ENCODE assay signal across 1 cellular context in genomic region chr1:113072757-113073456, GRCh38.
TF ChIP-seq lines count a peak whose summit lies in the region.

TSS of gene LRIG2 (plus strand) at chr1:113073198. CDS start at chr1:113073407, 209 bp downstream.

TF ChIP-seq in K562, 482 proteins besides CTCF, POLR2A, EP300 and RAD21 (continued from another document and continues in another):
- peak; percentile 11; the same call in 1 of the 2 replicates for TF ChIP-seq MTA3 (IDR thresholded peaks at IDR 0.05; ENCODE audit: borderline replicate concordance)
- no peak for TF ChIP-seq ELF2 (CRISPR knock-in tag; IDR thresholded peaks at IDR 0.05)
- TF ChIP-seq HMG20B (CRISPR knock-in tag; IDR thresholded peaks at IDR 0.05) = no peak
- peak; percentile 62 for TF ChIP-seq HMGN3 (IDR thresholded peaks at IDR 0.05; ENCODE audit: borderline replicate concordance, extremely low read depth, insufficient read length, low read depth, low read length)
- peak; percentile 44 for TF ChIP-seq SP2 (IDR thresholded peaks at IDR 0.05; ENCODE audit: extremely low read depth, low read depth, low read length, poor library complexity, severe bottlenecking)
- TF ChIP-seq CTCFL (IDR thresholded peaks at IDR 0.05; ENCODE audit: borderline replicate concordance, insufficient read depth, low read depth, low read length, poor library complexity, severe bottlenecking) = peak; percentile 96
- TF ChIP-seq GATA2 (CRISPR knock-in tag; IDR thresholded peaks at IDR 0.05) = no peak
- TF ChIP-seq PCBP1 (IDR thresholded peaks at IDR 0.05; ENCODE audit: low read depth, low read length, poor library complexity, severe bottlenecking) = no peak
- peak; percentile 88; the same call in 1 of the 2 replicates for TF ChIP-seq DNMT1 (IDR thresholded peaks at IDR 0.05)
- TF ChIP-seq POLR2B (IDR thresholded peaks at IDR 0.05; ENCODE audit: low read depth, partially characterized antibody) = peak; percentile 95
- peak; percentile 74; the same call in 1 of the 2 replicates for TF ChIP-seq ERF (CRISPR knock-in tag; IDR thresholded peaks at IDR 0.05)
- TF ChIP-seq ARID4B (CRISPR knock-in tag; IDR thresholded peaks at IDR 0.05) = peak; percentile 84
- no peak for TF ChIP-seq XRCC4 (IDR thresholded peaks at IDR 0.05; ENCODE audit: extremely low read depth, insufficient read depth, insufficient read length)
- TF ChIP-seq ETS1 (conservative IDR thresholded peaks at IDR 0.05; ENCODE audit: control insufficient read depth, low read depth, low read length) = no peak; the same call in 1 of the 2 replicates
- peak; percentile 49; the same call in 1 of the 2 replicates for TF ChIP-seq RREB1 (CRISPR knock-in tag; IDR thresholded peaks at IDR 0.05)
- 0 out of 2 replicates have a peak, but pooled peaks have one; percentile 19 for TF ChIP-seq ZC3H8 (IDR thresholded peaks at IDR 0.05)
- TF ChIP-seq CTBP1 (IDR thresholded peaks at IDR 0.05; ENCODE audit: borderline replicate concordance) = peak; percentile 42
- peak; percentile 58 for TF ChIP-seq E2F1 (CRISPR knock-in tag; IDR thresholded peaks at IDR 0.05)
- TF ChIP-seq GTF2E2 (tag; IDR thresholded peaks at IDR 0.05) = 0 out of 2 replicates have a peak, but pooled peaks have one; percentile 78
- peak; percentile 94 to 96 for TF ChIP-seq NRF1 (conservative IDR thresholded peaks at IDR 0.05 in 1 of 2, IDR thresholded peaks at IDR 0.05 in 1 of 2)
- TF ChIP-seq L3MBTL2 (IDR thresholded peaks at IDR 0.05) = peak; percentile 93
- peak; percentile 76; the same call in 1 of the 2 replicates for TF ChIP-seq MAX (CRISPR knock-in tag; IDR thresholded peaks at IDR 0.05)
- no peak for TF ChIP-seq ZNF57 (CRISPR knock-in tag; IDR thresholded peaks at IDR 0.05)
- no peak for TF ChIP-seq SIRT6 (IDR thresholded peaks at IDR 0.05; ENCODE audit: low read depth, low read length)
- TF ChIP-seq NONO (IDR thresholded peaks at IDR 0.05; ENCODE audit: low read depth in 2 of 2, low read length in 1 of 2) = peak in 1 of 2 experiments; percentile 39; a peak in 1 of 4 replicates
- TF ChIP-seq MLLT1 (IDR thresholded peaks at IDR 0.05) = peak in 1 of 2 experiments; percentile 89; a peak in 3 of 4 replicates
- TF ChIP-seq NR4A1 (CRISPR knock-in tag; IDR thresholded peaks at IDR 0.05) = no peak
- TF ChIP-seq NR4A1 (tag; IDR thresholded peaks at IDR 0.05) = no peak
- TF ChIP-seq CCNT2 (IDR thresholded peaks at IDR 0.05; ENCODE audit: borderline replicate concordance, extremely low read depth, insufficient read length, low read depth, low read length) = peak; percentile 50
- TF ChIP-seq PKNOX1 (IDR thresholded peaks at IDR 0.05) = peak; percentile 96
- peak; percentile 50; the same call in 1 of the 2 replicates for TF ChIP-seq TOE1 (IDR thresholded peaks at IDR 0.05; ENCODE audit: borderline replicate concordance)
- peak; percentile 53; the same call in 1 of the 2 replicates for TF ChIP-seq TOE1 (CRISPR knock-in tag; IDR thresholded peaks at IDR 0.05; ENCODE audit: borderline replicate concordance, low read depth)
- 0 out of 4 replicates have a peak, but pooled peaks of 1 of the 2 experiments have one; percentile 4 for TF ChIP-seq FOXK2 (conservative IDR thresholded peaks at IDR 0.05 in 1 of 2, IDR thresholded peaks at IDR 0.05 in 1 of 2; ENCODE audit: low read depth in 2 of 2)
- peak; percentile 52 for TF ChIP-seq SMC3 (conservative IDR thresholded peaks at IDR 0.05; ENCODE audit: insufficient read depth, low read depth, low read length)
- 0 out of 2 replicates have a peak, but pooled peaks have one; percentile 81 for TF ChIP-seq ZFPM2 (CRISPR knock-in tag; IDR thresholded peaks at IDR 0.05)
- no peak for TF ChIP-seq NCOA2 (IDR thresholded peaks at IDR 0.05; ENCODE audit: partially characterized antibody in 2 of 2)
- peak; percentile 31; the same call in 1 of the 2 replicates for TF ChIP-seq STAG1 (CRISPR knock-in tag; IDR thresholded peaks at IDR 0.05; ENCODE audit: borderline replicate concordance)
